16 cellular contexts compared by ENCODE assay signal in genomic region chr22:23897320-23897719, GRCh38. TPM values are rescaled to one million over a fixed set of nuclear protein-coding genes. Genes with fewer than 3 reads are reported as not detected.
A peak's percentile ranks its signal among the peaks of the same experiment; 100 is the strongest.
DNase-seq lines count a peak whose midpoint lies in the region; ATAC-seq and TF ChIP-seq lines count a peak whose summit lies in the region.
"Had no signal": no experiment of that assay in that cellular context is flagged by ENCODE, and none has a peak within 500 bp of the region (broad histone marks: within the 10 kb centered on the region; RNA-seq: fewer than 3 reads in every experiment).

No MANE protein-coding gene starts in this region.

- H2AFZ ChIP-seq in GM23338 = no peak overlapping the region

- peaks cover 7% of the 10 kb centered on the region for H3K27me3 Mint-ChIP-seq in T-helper 1 cell treated with Interleukin-12 subunit alpha and Interleukin-12 subunit beta and Interleukin-4 antibody, amounts not matched to agents 30 μg/mL and 1 μg/mL, for 36 hours (ENCODE audit: low read depth)
- H3K27me3 Mint-ChIP-seq in GM23338 (ENCODE audit: insufficient read depth, low read depth, poor library complexity) = peaks cover 33% of the 10 kb centered on the region
- H3K27me3 Mint-ChIP-seq in activated naive CD8-positive, alpha-beta T cell = no peaks in the 10 kb centered on the region
- no peaks in the 10 kb centered on the region for H3K27me3 Mint-ChIP-seq in nephron (ENCODE audit: low read depth)

- peaks cover 10% of the 10 kb centered on the region for H3K9me3 Mint-ChIP-seq in T-helper 1 cell treated with Interleukin-12 subunit alpha and Interleukin-12 subunit beta and Interleukin-4 antibody, amounts not matched to agents 30 μg/mL and 1 μg/mL, for 36 hours
- H3K9me3 Mint-ChIP-seq in GM23338 (peaks cover 31% of the 10 kb centered on the region), nephron (no peaks in the 10 kb centered on the region)
- H3K9me3 Mint-ChIP-seq in activated naive CD8-positive, alpha-beta T cell (ENCODE audit: low read depth) = no peaks in the 10 kb centered on the region

- intact Hi-C loops in Right ventricle myocardium superior (cut with DNase I) = no loop called here

- no peak for TF ChIP-seq CTCF in GM23338 (conservative IDR thresholded peaks at IDR 0.05; ENCODE audit: low read depth in 2 of 2)
- TF ChIP-seq CTCF in nephron (IDR thresholded peaks at IDR 0.05; ENCODE audit: unreplicated experiment in 3 of 3) = no peak

- H4K20me1 ChIP-seq in GM23338 (replicated peaks; ENCODE audit: insufficient read depth) = peaks cover 7% of the 10 kb centered on the region

- no peak overlapping the region for H3K27ac Mint-ChIP-seq in T-helper 1 cell treated with Interleukin-12 subunit alpha and Interleukin-12 subunit beta and Interleukin-4 antibody, amounts not matched to agents 30 μg/mL and 1 μg/mL, for 36 hours
- H3K27ac Mint-ChIP-seq in GM23338 (no peak overlapping the region), nephron (peak overlapping the region in 2 of 3 experiments; percentile 63 to 70)
- H3K27ac Mint-ChIP-seq in activated naive CD8-positive, alpha-beta T cell = peak overlapping the region; percentile 66
- H3K27ac Mint-ChIP-seq: CD8-positive, alpha-beta T cell had no signal

- no peak overlapping the region for H3K27ac ChIP-seq in GM23338 (ENCODE audit: low read depth)
- H3K27ac ChIP-seq: esophagus muscularis mucosa, neutrophil had no signal

- H3K36me3 ChIP-seq in GM23338 (ENCODE audit: insufficient read depth) = peaks cover 6% of the 10 kb centered on the region
- H3K36me3 ChIP-seq: neutrophil had no signal

- no peak for DNase-seq in T-helper 1 cell
- no peak for DNase-seq in GM23338 (ENCODE audit: low spot score)
- no peak for DNase-seq in stimulated activated naive CD4-positive, alpha-beta T cell (lab: John Stamatoyannopoulos, UW)
- no peak for DNase-seq in Right ventricle myocardium superior
- no peak for DNase-seq in COLO668 (lab: John Stamatoyannopoulos, UW; ENCODE audit: unreplicated experiment)
- DNase-seq: CD8-positive, alpha-beta T cell; mammary epithelial cell; NCI-H2081 treated with DMSO at 0.1 percent for 48 hours; NCI-H524 treated with DMSO at 0.1 percent for 48 hours had no signal

- peak overlapping the region; percentile 45 for H3K4me3 Mint-ChIP-seq in T-helper 1 cell treated with Interleukin-12 subunit alpha and Interleukin-12 subunit beta and Interleukin-4 antibody, amounts not matched to agents 30 μg/mL and 1 μg/mL, for 36 hours
- peak overlapping the region; percentile 49; the same call in 2 of the 3 replicates for H3K4me3 Mint-ChIP-seq in GM23338
- H3K4me3 Mint-ChIP-seq in activated naive CD8-positive, alpha-beta T cell = peak overlapping the region; percentile 67
- H3K4me3 Mint-ChIP-seq in nephron = peak overlapping the region; percentile 73 to 79 (median 79)

- H3K4me1 Mint-ChIP-seq in T-helper 1 cell treated with Interleukin-12 subunit alpha and Interleukin-12 subunit beta and Interleukin-4 antibody, amounts not matched to agents 30 μg/mL and 1 μg/mL, for 36 hours (ENCODE audit: low read depth) = peaks cover 18% of the 10 kb centered on the region
- H3K4me1 Mint-ChIP-seq in GM23338 (peaks cover 31% of the 10 kb centered on the region), nephron (peaks cover 38% of the 10 kb centered on the region)
- H3K4me1 Mint-ChIP-seq in activated naive CD8-positive, alpha-beta T cell (ENCODE audit: low read depth) = peaks cover 17% of the 10 kb centered on the region

- H3K4me1 ChIP-seq in GM23338 (ENCODE audit: insufficient read depth) = peaks cover 19% of the 10 kb centered on the region; the same call in 1 of the 2 replicates

- H3F3A ChIP-seq in GM23338 (replicated peaks; ENCODE audit: low read depth) = peaks cover 35% of the 10 kb centered on the region

- peaks cover 10% of the 10 kb centered on the region; the same call in 1 of the 2 replicates for H3K27me3 ChIP-seq in GM23338 (ENCODE audit: insufficient read depth)
- H3K27me3 ChIP-seq: esophagus muscularis mucosa had no signal

- no peak overlapping the region for H3K4me3 ChIP-seq in GM23338
- H3K4me3 ChIP-seq: esophagus muscularis mucosa, HAP-1 had no signal

- H3K79me2 ChIP-seq in GM23338 (replicated peaks; ENCODE audit: insufficient read depth) = peaks cover 12% of the 10 kb centered on the region

- H3K9me2 ChIP-seq in GM23338 (ENCODE audit: insufficient read depth) = no peaks in the 10 kb centered on the region

- peaks cover 39% of the 10 kb centered on the region for H3K36me3 Mint-ChIP-seq in T-helper 1 cell treated with Interleukin-12 subunit alpha and Interleukin-12 subunit beta and Interleukin-4 antibody, amounts not matched to agents 30 μg/mL and 1 μg/mL, for 36 hours (ENCODE audit: low read depth)
- peaks cover 62% of the 10 kb centered on the region for H3K36me3 Mint-ChIP-seq in GM23338 (ENCODE audit: low read depth)
- peaks cover 12% of the 10 kb centered on the region for H3K36me3 Mint-ChIP-seq in activated naive CD8-positive, alpha-beta T cell
- H3K36me3 Mint-ChIP-seq in nephron (ENCODE audit: low read depth) = peaks cover 38% of the 10 kb centered on the region

- no peak for ATAC-seq in GM23338
- no peak for ATAC-seq in Right ventricle myocardium superior (ENCODE audit: poor library complexity)
- ATAC-seq: CD8-positive, alpha-beta T cell; right cardiac atrium had no signal

- H3K4me2 ChIP-seq in GM23338 = no peak overlapping the region

TF ChIP-seq in GM23338, 12 proteins besides CTCF, POLR2A, EP300 and RAD21:
- TF ChIP-seq REST (IDR thresholded peaks at IDR 0.05; ENCODE audit: unreplicated experiment) = no peak
- TF ChIP-seq JUNB (IDR thresholded peaks at IDR 0.05; ENCODE audit: unreplicated experiment) = no peak
- TF ChIP-seq CREB1 (CRISPR knock-in tag; IDR thresholded peaks at IDR 0.05; ENCODE audit: low read depth) = no peak
- TF ChIP-seq EZH2phosphoT487 (IDR thresholded peaks at IDR 0.05; ENCODE audit: unreplicated experiment) = no peak
- no peak for TF ChIP-seq ZNF114 (CRISPR knock-in tag; IDR thresholded peaks at IDR 0.05)

RNA-seq across cellular contexts. Expression of gene MIF, which starts 3.1 kb away (rescaled TPM):
- 800 and 881 TPM in 2 replicates for total RNA-seq in GM23338 (2014; rRNA removed; shearing (Covaris generic))
- polyA plus RNA-seq in GM23338 (2016; fragmentation: Nextera tagmentation; extraction: Ambion mirVana) = 5,205 and 5,707 TPM in 2 replicates
- total RNA-seq in Right ventricle myocardium superior = 227 TPM

RNA-seq across cellular contexts. Expression of gene SLC2A11, which starts 39.6 kb away (rescaled TPM):
- total RNA-seq in GM23338 (2014; rRNA removed; shearing (Covaris generic)) = 15.1 and 21.8 TPM in 2 replicates
- polyA plus RNA-seq in GM23338 (2016; fragmentation: Nextera tagmentation; extraction: Ambion mirVana) = 7.1 and 7.4 TPM in 2 replicates
- 19.8 TPM for total RNA-seq in Right ventricle myocardium superior

RNA-seq across cellular contexts. Expression of gene DERL3, which starts 58.5 kb away (rescaled TPM):
- 10.6 and 13.6 TPM in 2 replicates for total RNA-seq in GM23338 (2014; rRNA removed; shearing (Covaris generic))
- polyA plus RNA-seq in GM23338 (2016; fragmentation: Nextera tagmentation; extraction: Ambion mirVana) = 16.6 and 19.5 TPM in 2 replicates
- total RNA-seq in Right ventricle myocardium superior = 2.8 TPM
- total RNA-seq: esophagus muscularis mucosa, mammary epithelial cell had no signal

Comparison
In these comparisons a context has a peak if more than half of its experiments do, and no peak if none do; other contexts are left out.
1. H3K27ac Mint-ChIP-seq: peak in activated naive CD8-positive, alpha-beta T cell (single experiment) and nephron (2 of 3); none in T-helper 1 cell treated with Interleukin-12 subunit alpha and Interleukin-12 subunit beta and Interleukin-4 antibody, amounts not matched to agents 30 μg/mL and 1 μg/mL, for 36 hours (single experiment) and GM23338 (single experiment).
2. Peak in every context shown above with its lines, with median percentiles within 50 percentile points of each other: H3K4me3 Mint-ChIP-seq.